Comparison of ENCODE assay signal across 32 cellular contexts in the genomic region with DNA sequence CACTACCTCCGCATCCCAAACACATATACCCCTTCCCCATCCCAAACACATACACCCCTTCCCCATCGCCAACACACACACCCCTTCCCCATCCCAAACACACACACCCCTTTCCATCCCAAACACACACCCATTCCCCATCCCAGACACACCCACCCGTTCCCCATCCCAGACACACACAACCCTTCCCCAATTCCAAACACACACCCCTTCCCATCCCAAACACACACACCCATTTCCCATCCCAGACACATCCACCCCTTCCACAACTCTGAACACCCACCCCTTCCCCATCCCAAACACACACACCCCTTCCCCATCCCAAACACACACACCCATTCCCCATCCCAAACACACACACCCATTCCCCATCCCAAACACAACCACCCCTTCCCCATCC.
"Had no signal": no experiment of that assay in that cellular context is flagged by ENCODE, and none has a peak within 500 bp of the region (broad histone marks: within the 10 kb centered on the region; RNA-seq: fewer than 3 reads in every experiment).

No MANE protein-coding gene starts in this region.

- DNase-seq: activated B cell treated with CpG ODN at 0.5 μM for 24 hours; activated CD4-positive, alpha-beta memory T cell treated with anti-CD3 and anti-CD28 coated beads for 36 hours; activated CD4-positive, alpha-beta T cell treated with anti-CD3 and anti-CD28 coated beads for 48 hours; activated CD8-positive, alpha-beta memory T cell treated with anti-CD3 and anti-CD28 coated beads, Interleukin-2, amount 10 ng/mL, durations not matched to agents 7 days and 5 days; activated CD8-positive, alpha-beta memory T cell treated with anti-CD3 and anti-CD28 coated beads, Interleukin-2, amount 50 U/mL, for 4 hours; activated CD8-positive, alpha-beta T cell treated with anti-CD3 and anti-CD28 coated beads, Interleukin-2, amount 10 ng/mL, durations not matched to agents 7 days and 5 days; activated effector memory CD4-positive, alpha-beta T cell treated with anti-CD3 and anti-CD28 coated beads, Interleukin-2, amount 50 U/mL, for 16 hours; activated naive CD4-positive, alpha-beta T cell treated with anti-CD3 and anti-CD28 coated beads for 36 hours; activated naive CD8-positive, alpha-beta T cell treated with anti-CD3 and anti-CD28 coated beads for 36 hours; activated naive CD8-positive, alpha-beta T cell treated with anti-CD3 and anti-CD28 coated beads, Interleukin-2, amount 50 U/mL, for 24 hours; activated T-cell treated with anti-CD3 and anti-CD28 coated beads, Interleukin-2, amount 50 U/mL, for 1 hour; activated T-cell treated with anti-CD3 and anti-CD28 coated beads, Interleukin-2, amount 50 U/mL, for 48 hours; amygdala; aorta; body of pancreas; caudate nucleus; effector memory CD4-positive, alpha-beta T cell; erythroblast; foreskin keratinocyte; gastrocnemius medialis; glutamatergic neuron; T-helper 1 cell; T-helper 17 cell; T1000; WERI-Rb-1 had no signal

- H3K4me1 Mint-ChIP-seq: activated CD8-positive, alpha-beta memory T cell treated with anti-CD3 and anti-CD28 coated beads, Interleukin-2, amount 10 ng/mL, durations not matched to agents 7 days and 5 days; activated naive CD4-positive, alpha-beta T cell treated with anti-CD3 and anti-CD28 coated beads, Interleukin-2, amount 50 U/mL, for 24 hours; activated naive CD8-positive, alpha-beta T cell treated with anti-CD3 and anti-CD28 coated beads for 36 hours; activated naive CD8-positive, alpha-beta T cell treated with anti-CD3 and anti-CD28 coated beads, Interleukin-2, amount 50 U/mL, for 24 hours had no signal

- H3K36me3 ChIP-seq: adrenal gland, esophagus muscularis mucosa, gastrocnemius medialis, WERI-Rb-1 had no signal

- H3K9me3 ChIP-seq: adrenal gland, body of pancreas, esophagus muscularis mucosa, gastrocnemius medialis had no signal

- H3K27me3 Mint-ChIP-seq: activated B cell treated with CpG ODN at 0.5 μM for 24 hours; activated CD4-positive, alpha-beta memory T cell treated with anti-CD3 and anti-CD28 coated beads for 36 hours; activated CD8-positive, alpha-beta memory T cell treated with anti-CD3 and anti-CD28 coated beads, Interleukin-2, amount 10 ng/mL, durations not matched to agents 7 days and 5 days; activated naive CD8-positive, alpha-beta T cell treated with anti-CD3 and anti-CD28 coated beads for 36 hours; activated naive CD8-positive, alpha-beta T cell treated with anti-CD3 and anti-CD28 coated beads, Interleukin-2, amount 50 U/mL, for 24 hours; T-helper 17 cell had no signal

- H3K36me3 Mint-ChIP-seq: activated CD4-positive, alpha-beta memory T cell treated with anti-CD3 and anti-CD28 coated beads for 36 hours; activated CD8-positive, alpha-beta memory T cell treated with anti-CD3 and anti-CD28 coated beads, Interleukin-2, amount 10 ng/mL, durations not matched to agents 7 days and 5 days; activated naive CD4-positive, alpha-beta T cell treated with anti-CD3 and anti-CD28 coated beads, Interleukin-2, amount 50 U/mL, for 24 hours; activated naive CD8-positive, alpha-beta T cell treated with anti-CD3 and anti-CD28 coated beads for 36 hours had no signal

- ATAC-seq: activated CD4-positive, CD25-positive, alpha-beta regulatory T cell treated with anti-CD3 and anti-CD28 coated beads, Interleukin-2, amount 50 U/mL, for 24 hours; activated CD8-positive, alpha-beta memory T cell treated with anti-CD3 and anti-CD28 coated beads, Interleukin-2, amount 10 ng/mL, durations not matched to agents 7 days and 5 days; activated CD8-positive, alpha-beta T cell treated with anti-CD3 and anti-CD28 coated beads, Interleukin-2, amount 10 ng/mL, durations not matched to agents 7 days and 5 days; activated naive CD8-positive, alpha-beta T cell treated with anti-CD3 and anti-CD28 coated beads, Interleukin-2, amount 50 U/mL, for 24 hours; body of pancreas; foreskin keratinocyte; gastrocnemius medialis; T-helper 17 cell had no signal

- H3K9me3 Mint-ChIP-seq: activated B cell treated with CpG ODN at 0.5 μM for 24 hours; activated CD4-positive, alpha-beta memory T cell treated with anti-CD3 and anti-CD28 coated beads for 36 hours; activated naive CD4-positive, alpha-beta T cell treated with anti-CD3 and anti-CD28 coated beads, Interleukin-2, amount 50 U/mL, for 24 hours; activated naive CD8-positive, alpha-beta T cell treated with anti-CD3 and anti-CD28 coated beads for 36 hours; activated naive CD8-positive, alpha-beta T cell treated with anti-CD3 and anti-CD28 coated beads, Interleukin-2, amount 50 U/mL, for 24 hours; activated T-helper 2 cell treated with anti-CD3 and anti-CD28 coated beads, Interferon-gamma antibody, Interleukin-2, Interleukin-4, amounts not matched to agents 10 μg/mL and 5 μg/mL and 100 μg/mL, durations not matched to agents 14 hours and 24 hours and 36 hours had no signal

- H3K4me3 ChIP-seq: adrenal gland, body of pancreas, esophagus muscularis mucosa, gastrocnemius medialis had no signal

- H3K4me3 Mint-ChIP-seq: activated B cell treated with CpG ODN at 0.5 μM for 24 hours; activated CD4-positive, alpha-beta memory T cell treated with anti-CD3 and anti-CD28 coated beads for 36 hours; activated CD8-positive, alpha-beta memory T cell treated with anti-CD3 and anti-CD28 coated beads, Interleukin-2, amount 10 ng/mL, durations not matched to agents 7 days and 5 days; activated CD8-positive, alpha-beta T cell treated with anti-CD3 and anti-CD28 coated beads, Interleukin-2, amount 10 ng/mL, durations not matched to agents 7 days and 5 days; activated naive CD4-positive, alpha-beta T cell treated with anti-CD3 and anti-CD28 coated beads for 36 hours; activated naive CD4-positive, alpha-beta T cell treated with anti-CD3 and anti-CD28 coated beads, Interleukin-2, amount 50 U/mL, for 24 hours; activated naive CD8-positive, alpha-beta T cell treated with anti-CD3 and anti-CD28 coated beads for 36 hours; activated naive CD8-positive, alpha-beta T cell treated with anti-CD3 and anti-CD28 coated beads, Interleukin-2, amount 50 U/mL, for 24 hours; activated T-helper 1 cell treated with anti-CD3 and anti-CD28 coated beads, Interleukin-12 subunit alpha, Interleukin-12 subunit beta, Interleukin-2, Interleukin-4 antibody, amounts not matched to agents 30 ng/mL and 10 ng/mL and 1 ng/mL, durations not matched to agents 14 hours and 24 hours and 36 hours; T-helper 17 cell; T-helper 2 cell treated with Interferon-gamma antibody and Interleukin-4, amounts not matched to agents 5 μg/mL and 100 μg/mL, for 36 hours had no signal

- H3K27ac ChIP-seq: adrenal gland, body of pancreas, esophagus muscularis mucosa, foreskin keratinocyte, gastrocnemius medialis, WERI-Rb-1 had no signal

- H3K27ac Mint-ChIP-seq: activated B cell treated with CpG ODN at 0.5 μM for 24 hours; activated CD4-positive, alpha-beta memory T cell treated with anti-CD3 and anti-CD28 coated beads for 36 hours; activated CD8-positive, alpha-beta memory T cell treated with anti-CD3 and anti-CD28 coated beads, Interleukin-2, amount 10 ng/mL, durations not matched to agents 7 days and 5 days; activated CD8-positive, alpha-beta T cell treated with anti-CD3 and anti-CD28 coated beads, Interleukin-2, amount 10 ng/mL, durations not matched to agents 7 days and 5 days; activated naive CD4-positive, alpha-beta T cell treated with anti-CD3 and anti-CD28 coated beads for 36 hours; activated naive CD4-positive, alpha-beta T cell treated with anti-CD3 and anti-CD28 coated beads, Interleukin-2, amount 50 U/mL, for 24 hours; activated naive CD8-positive, alpha-beta T cell treated with anti-CD3 and anti-CD28 coated beads for 36 hours; activated naive CD8-positive, alpha-beta T cell treated with anti-CD3 and anti-CD28 coated beads, Interleukin-2, amount 50 U/mL, for 24 hours; activated T-helper 1 cell treated with anti-CD3 and anti-CD28 coated beads, Interleukin-12 subunit alpha, Interleukin-12 subunit beta, Interleukin-2, Interleukin-4 antibody, amounts not matched to agents 30 ng/mL and 10 ng/mL and 1 ng/mL, durations not matched to agents 14 hours and 24 hours and 36 hours; activated T-helper 2 cell treated with anti-CD3 and anti-CD28 coated beads, Interferon-gamma antibody, Interleukin-2, Interleukin-4, amounts not matched to agents 10 μg/mL and 5 μg/mL and 100 μg/mL, durations not matched to agents 14 hours and 24 hours and 36 hours; T-helper 17 cell; T-helper 2 cell treated with Interferon-gamma antibody and Interleukin-4, amounts not matched to agents 5 μg/mL and 100 μg/mL, for 36 hours had no signal

- H3K4me1 ChIP-seq: esophagus muscularis mucosa, foreskin keratinocyte had no signal

- H3K27me3 ChIP-seq: adrenal gland, body of pancreas, esophagus muscularis mucosa, foreskin keratinocyte, gastrocnemius medialis had no signal
